In genomic region chr11:70612459-70613141, GRCh38 we compare ENCODE assay signal across 17 cellular contexts.
DNase-seq lines count a peak whose midpoint lies in the region; ATAC-seq, FAIRE-seq and TF ChIP-seq lines count a peak whose summit lies in the region.
"Had no signal": no experiment of that assay in that cellular context is flagged by ENCODE, and none has a peak within 500 bp of the region (broad histone marks: within the 10 kb centered on the region; RNA-seq: fewer than 3 reads in every experiment).

No MANE protein-coding gene starts in this region.

- intact Hi-C loops in spleen (cut with DNase I; ENCODE audit: low total_unique reads), result no loop called here
- intact Hi-C loops in lower leg skin (cut with DNase I; ENCODE audit: low total_unique reads), result loop anchor here (5.0 kb wide), 1 partner anchor 640 kb away; no protein-coding TSS in a partner anchor
- intact Hi-C loops in activated CD4-positive, alpha-beta T cell treated with anti-CD3 and anti-CD28 coated beads for 36 hours (cut with DNase I, micrococcal nuclease), result no loop called here

- TF ChIP-seq RAD21 in H1 (IDR thresholded peaks at IDR 0.05 in 1 of 2, conservative IDR thresholded peaks at IDR 0.05 in 1 of 2; ENCODE audit: low read depth in 2 of 2, low read length in 2 of 2) (no peak), neural cell (conservative IDR thresholded peaks at IDR 0.05) (no peak)

- no peaks in the 10 kb centered on the region for H3K4me1 Mint-ChIP-seq in activated CD4-positive, alpha-beta T cell treated with anti-CD3 and anti-CD28 coated beads for 36 hours
- H3K4me1 Mint-ChIP-seq: CD4-positive, alpha-beta memory T cell had no signal

- FAIRE-seq in H1 (lab: Jason Lieb, UNC), result no peak
- FAIRE-seq: A549, GM12892 had no signal

- no peak overlapping the region for H3K4me3 Mint-ChIP-seq in activated CD4-positive, alpha-beta T cell treated with anti-CD3 and anti-CD28 coated beads for 36 hours

- H2BK20ac ChIP-seq in H1 (ENCODE audit: low read length), result no peak overlapping the region

- no peaks in the 10 kb centered on the region for H3K36me3 Mint-ChIP-seq in activated CD4-positive, alpha-beta T cell treated with anti-CD3 and anti-CD28 coated beads for 36 hours (ENCODE audit: low read depth)
- H3K36me3 Mint-ChIP-seq: CD4-positive, alpha-beta memory T cell had no signal

- TF ChIP-seq POLR2A in H1 (IDR thresholded peaks at IDR 0.05; ENCODE audit: control extremely low read depth in 1 of 2, low read depth in 2 of 2, low read length in 2 of 2) (no peak), spleen (IDR thresholded peaks at IDR 0.05) (no peak), lower leg skin (IDR thresholded peaks at IDR 0.05) (no peak)

- no peaks in the 10 kb centered on the region for H3K27me3 ChIP-seq in H1 (replicated peaks in 1 of 4; ENCODE audit: control insufficient read depth in 3 of 4, extremely low read depth in 1 of 4, insufficient read depth in 3 of 4, low read length in 3 of 4)
- no peaks in the 10 kb centered on the region for H3K27me3 ChIP-seq in neural cell (ENCODE audit: insufficient read depth, low read depth, low read length)
- H3K27me3 ChIP-seq in spleen (replicated peaks in 1 of 7), result peaks cover 0 to 47% (median 0%) of the 10 kb centered on the region in 7 donors
- H3K27me3 ChIP-seq: BE2C had no signal

- H4K91ac ChIP-seq in H1 (replicated peaks; ENCODE audit: insufficient read length, low read length), result peak overlapping the region; percentile 25

- peak overlapping the region; percentile 26 for H2BK120ac ChIP-seq in H1 (replicated peaks; ENCODE audit: low read depth, low read length)

- WGBS in H1 (ENCODE audit: extremely low coverage in 1 of 2, insufficient coverage in 1 of 2, insufficient read length in 1 of 2, insufficient replicate concordance in 2 of 2, low coverage in 1 of 2, low lambda C conversion rate in 2 of 2, missing lambda C conversion rate in 1 of 2), 2 experiments, result 94% methylated on average over 24 of the region's 24 CpGs; no CpG with 5 or more reads in 1 of the 2 experiments
- WGBS in spleen, 5 donors, result 82 to 86% (median 85%) methylated on average over 24 of the region's 24 CpGs
- WGBS in lower leg skin, 2 donors, result 64 to 73% methylated on average over 24 of the region's 24 CpGs

- H4K20me1 ChIP-seq in H1 (replicated peaks in 1 of 2; ENCODE audit: control insufficient read depth in 1 of 2, insufficient read depth in 2 of 2, low read length in 2 of 2), result peaks cover 0 to 12% of the 10 kb centered on the region in 2 experiments
- H4K20me1 ChIP-seq in neural cell (ENCODE audit: insufficient read depth), result peaks cover 3% of the 10 kb centered on the region

- DNase-seq in RPMI8226 (peak; percentile 37), H1 (ENCODE audit: low read depth in 1 of 2, low spot score in 2 of 2) (no peak), spleen (peak; percentile 22), lower leg skin (ENCODE audit: low spot score in 2 of 2) (no peak), HuH-7 (ENCODE audit: low spot score) (no peak)
- no peak for DNase-seq in activated CD4-positive, alpha-beta T cell treated with anti-CD3 and anti-CD28 coated beads for 36 hours
- no peak for DNase-seq in activated effector memory CD4-positive, alpha-beta T cell treated with anti-CD3 and anti-CD28 coated beads, Interleukin-2, amount 50 U/mL, for 16 hours
- DNase-seq: BE2C; CD4-positive, alpha-beta memory T cell; DMS79; GDM1; IMR-90 had no signal

- H3K79me2 ChIP-seq in H1 (ENCODE audit: control insufficient read depth in 1 of 2, insufficient read depth in 2 of 2, low read length in 2 of 2) (peaks cover 2 to 3% of the 10 kb centered on the region in 2 experiments), neural cell (replicated peaks; ENCODE audit: insufficient read depth, low read length) (peaks cover 7% of the 10 kb centered on the region)

- no peak overlapping the region for H3K4ac ChIP-seq in H1 (replicated peaks; ENCODE audit: insufficient read length, low read depth, low read length)

- 0 out of 2 replicates have a peak, but pooled peaks cover 5% of the 10 kb centered on the region for H3K23me2 ChIP-seq in H1 (ENCODE audit: low read depth, low read length)

- no peak overlapping the region for H2AFZ ChIP-seq in H1 (ENCODE audit: low read length)
- H2AFZ ChIP-seq in neural cell (ENCODE audit: low read depth, low read length), result no peak overlapping the region

- H3K14ac ChIP-seq in H1 (ENCODE audit: insufficient read length), result no peak overlapping the region

- H3K9ac ChIP-seq in H1 (replicated peaks in 1 of 4; ENCODE audit: extremely low read depth in 1 of 4, low read depth in 3 of 4, low read length in 3 of 4) (no peak overlapping the region), neural cell (ENCODE audit: low read length) (no peak overlapping the region)

- H3K27ac Mint-ChIP-seq in activated CD4-positive, alpha-beta T cell treated with anti-CD3 and anti-CD28 coated beads for 36 hours, result no peak overlapping the region
- H3K27ac Mint-ChIP-seq: CD4-positive, alpha-beta memory T cell had no signal

- no peak for ATAC-seq in activated CD4-positive, alpha-beta T cell treated with anti-CD3 and anti-CD28 coated beads for 36 hours
- ATAC-seq: A549, HCT116 had no signal

- H3K23ac ChIP-seq in H1 (ENCODE audit: insufficient read length), result no peak overlapping the region

- no peak overlapping the region for H3K4me3 ChIP-seq in H1 (ENCODE audit: extremely low read depth in 1 of 4, insufficient read depth in 2 of 4, low read depth in 3 of 4, low read length in 4 of 4)
- H3K4me3 ChIP-seq in neural cell (ENCODE audit: low read length), result no peak overlapping the region
- H3K4me3 ChIP-seq in spleen, result no peak overlapping the region
- H3K4me3 ChIP-seq in lower leg skin (ENCODE audit: low read depth, poor library complexity, severe bottlenecking), result no peak overlapping the region
- H3K4me3 ChIP-seq: A549 had no signal

- peaks cover 2% of the 10 kb centered on the region for H3K27me3 Mint-ChIP-seq in activated CD4-positive, alpha-beta T cell treated with anti-CD3 and anti-CD28 coated beads for 36 hours

- H3K9me2 ChIP-seq in neural cell (ENCODE audit: insufficient read depth, low read length), result no peaks in the 10 kb centered on the region

- no peak overlapping the region for H3K56ac ChIP-seq in H1 (replicated peaks; ENCODE audit: insufficient read length, low read depth, low read length)

- H3K9me3 Mint-ChIP-seq in activated CD4-positive, alpha-beta T cell treated with anti-CD3 and anti-CD28 coated beads for 36 hours (ENCODE audit: low read depth), result no peaks in the 10 kb centered on the region

- TF ChIP-seq CTCF in H1 (IDR thresholded peaks at IDR 0.05; ENCODE audit: control extremely low read depth in 1 of 3, insufficient read depth in 1 of 3, low read depth in 1 of 3, low read length in 3 of 3) (no peak), neural cell (IDR thresholded peaks at IDR 0.05; ENCODE audit: poor library complexity, severe bottlenecking) (no peak), spleen (IDR thresholded peaks at IDR 0.05 in 8 of 11, conservative IDR thresholded peaks at IDR 0.05 in 3 of 11) (no peak), lower leg skin (IDR thresholded peaks at IDR 0.05) (no peak)

- no peak overlapping the region for H3K4me2 ChIP-seq in H1 (ENCODE audit: insufficient read depth in 1 of 2, low read depth in 2 of 2, low read length in 2 of 2)
- no peak overlapping the region for H3K4me2 ChIP-seq in neural cell (ENCODE audit: low read length)
- H3K4me2 ChIP-seq: A549 had no signal

- no peak overlapping the region for H4K5ac ChIP-seq in H1 (ENCODE audit: insufficient read length, low read depth, low read length)

- H3K18ac ChIP-seq in H1 (ENCODE audit: extremely low read depth, low read length), result no peak overlapping the region

- TF ChIP-seq EP300 in H1 (IDR thresholded peaks at IDR 0.05; ENCODE audit: borderline replicate concordance in 1 of 2, low read depth in 2 of 2, low read length in 2 of 2), result no peak
- TF ChIP-seq EP300 in neural cell (conservative IDR thresholded peaks at IDR 0.05; ENCODE audit: poor library complexity, severe bottlenecking), result no peak

- H3K36me3 ChIP-seq in H1 (ENCODE audit: control insufficient read depth in 2 of 4, insufficient read depth in 4 of 4, low read length in 3 of 4) (no peaks in the 10 kb centered on the region; a peak in 1 of 8 replicates), neural cell (ENCODE audit: insufficient read depth, low read length) (no peaks in the 10 kb centered on the region), spleen (no peaks in the 10 kb centered on the region)
- H3K36me3 ChIP-seq: BE2C had no signal

- H3K27ac ChIP-seq in H1 (ENCODE audit: low read depth, low read length) (no peak overlapping the region), neural cell (ENCODE audit: low read length) (peak overlapping the region; percentile 15), spleen (no peak overlapping the region)
- H3K27ac ChIP-seq: A549, C4-2B had no signal

- H3K4me1 ChIP-seq in H1 (replicated peaks in 1 of 4; ENCODE audit: control insufficient read depth in 3 of 4, insufficient read depth in 4 of 4, low read length in 3 of 4), result peaks cover 13 to 36% (median 18%) of the 10 kb centered on the region in 4 experiments
- H3K4me1 ChIP-seq in spleen, result peaks cover 0 to 22% (median 18%) of the 10 kb centered on the region in 6 donors
- H3K4me1 ChIP-seq: A549 had no signal

- peak overlapping the region; percentile 90; the same call in 1 of the 2 replicates for H2AK5ac ChIP-seq in H1 (ENCODE audit: low read depth, low read length)

- H2BK12ac ChIP-seq in H1 (ENCODE audit: low read depth, low read length), result no peak overlapping the region

- no peaks in the 10 kb centered on the region for H3F3A ChIP-seq in neural cell (ENCODE audit: insufficient read depth, low read length, poor library complexity, severe bottlenecking)

- H2BK15ac ChIP-seq in H1 (ENCODE audit: low read length), result no peak overlapping the region

- no peak overlapping the region for H2BK5ac ChIP-seq in H1 (ENCODE audit: low read depth, low read length)

- CTCF ChIA-PET in H1 (lab: Charles Lee; ENCODE audit: partially characterized antibody), result no interaction called here
- CTCF ChIA-PET in activated CD4-positive, alpha-beta T cell treated with anti-CD3 and anti-CD28 coated beads for 36 hours (lab: Charles Lee), result no interaction called here

- no peak overlapping the region for H4K8ac ChIP-seq in H1 (ENCODE audit: extremely low read depth, insufficient read depth, low read length)

- no peaks in the 10 kb centered on the region for H3K9me3 ChIP-seq in H1 (ENCODE audit: insufficient read depth in 2 of 2, low read depth in 1 of 2, low read length in 1 of 2)
- H3K9me3 ChIP-seq in neural cell (ENCODE audit: low read length), result no peaks in the 10 kb centered on the region
- H3K9me3 ChIP-seq in spleen, result peaks cover 0 to 28% (median 14%) of the 10 kb centered on the region in 8 donors

- peaks cover 3% of the 10 kb centered on the region for H3K79me1 ChIP-seq in H1 (ENCODE audit: low read depth, low read length)

- POLR2A ChIA-PET in H1 (lab: Charles Lee; ENCODE audit: partially characterized antibody), result no interaction called here
- POLR2A ChIA-PET in activated CD4-positive, alpha-beta T cell treated with anti-CD3 and anti-CD28 coated beads for 36 hours (lab: Charles Lee), result no interaction called here

TF ChIP-seq in H1, 55 proteins besides CTCF, POLR2A, EP300 and RAD21:
- TF ChIP-seq SIRT6 (IDR thresholded peaks at IDR 0.05; ENCODE audit: low read length), result no peak
TF ChIP-seq in H1: peak in this region for 0.

TF ChIP-seq in neural cell, 6 proteins besides CTCF, POLR2A, EP300 and RAD21:
- TF ChIP-seq POLR2AphosphoS5 (IDR thresholded peaks at IDR 0.05) (peak; percentile 24), MXI1 (conservative IDR thresholded peaks at IDR 0.05; ENCODE audit: poor library complexity, severe bottlenecking) (no peak)

Comparison
In these comparisons a context has a peak if more than half of its experiments do, and no peak if none do; other contexts are left out.
1. DNase-seq: peak in RPMI8226 (single experiment) and spleen (single experiment); none in H1 (0 of 2), lower leg skin (0 of 2), activated CD4-positive, alpha-beta T cell treated with anti-CD3 and anti-CD28 coated beads for 36 hours (single experiment), activated effector memory CD4-positive, alpha-beta T cell treated with anti-CD3 and anti-CD28 coated beads, Interleukin-2, amount 50 U/mL, for 16 hours (single experiment) and HuH-7 (single experiment).